8 cellular contexts compared by ENCODE assay signal in the genomic region with DNA sequence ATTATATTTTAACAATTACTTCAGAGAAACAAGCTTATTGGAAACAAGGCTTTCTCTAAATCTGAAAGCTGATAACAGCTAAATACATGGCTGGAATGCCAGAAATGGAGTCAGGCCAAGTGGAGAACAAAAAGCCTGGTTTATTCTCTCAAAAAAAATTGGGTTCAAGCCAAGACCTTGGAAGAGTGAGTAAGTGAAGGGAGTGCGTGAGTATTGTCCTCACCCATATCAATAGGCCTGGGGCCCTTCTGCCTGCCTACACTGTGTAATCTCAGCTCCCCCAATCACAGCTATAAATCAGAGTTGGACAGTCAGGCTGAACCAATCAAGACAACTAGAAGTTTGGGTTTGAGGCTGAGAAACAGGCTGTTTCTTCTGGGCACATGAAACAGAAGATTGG. TPM values are rescaled to one million over a fixed set of nuclear protein-coding genes. Genes with fewer than 3 reads are reported as not detected.
DNase-seq lines count a peak whose midpoint lies in the region; ATAC-seq, FAIRE-seq and TF ChIP-seq lines count a peak whose summit lies in the region.

No MANE protein-coding gene starts in this region.

- no peak overlapping the region for H3K4me3 Mint-ChIP-seq in activated CD8-positive, alpha-beta T cell treated with anti-CD3 and anti-CD28 coated beads, Interleukin-2, amount 10 ng/mL, durations not matched to agents 7 days and 5 days
- H3K4me3 Mint-ChIP-seq in endothelial cell (ENCODE audit: unreplicated experiment): no peak overlapping the region

- no peaks in the 10 kb centered on the region for H3K9me3 ChIP-seq in A549

- CTCF ChIA-PET in A549 (lab: Yijun Ruan, JAX): interaction anchor here (1.2 to 3.3 kb wide), 8 partner anchors 11 to 472 kb away, joined by 3 to 18 read pairs (median 6); no protein-coding TSS in a partner anchor
- CTCF ChIA-PET in activated CD8-positive, alpha-beta T cell treated with anti-CD3 and anti-CD28 coated beads, Interleukin-2, amount 10 ng/mL, durations not matched to agents 7 days and 5 days (lab: Charles Lee): interaction anchor here (0.7 to 5.0 kb wide), 18 partner anchors 12 to 641 kb away, joined by 3 to 79 read pairs (median 7); a partner anchor contains a TSS

- peak overlapping the region in 1 of 2 experiments; percentile 62; a peak in 2 of 6 replicates for H3K27ac ChIP-seq in A549

- no peak for TF ChIP-seq EP300 in A549 (IDR thresholded peaks at IDR 0.05)

- H3K4me3 ChIP-seq in A549: no peak overlapping the region
- H3K4me3 ChIP-seq in skeletal muscle cell (ENCODE audit: low read depth, low read length): no peak overlapping the region

- no peak for TF ChIP-seq CTCF in A549 (IDR thresholded peaks at IDR 0.05)
- no peak for TF ChIP-seq CTCF in endothelial cell (IDR thresholded peaks at IDR 0.05; ENCODE audit: unreplicated experiment)

- POLR2A ChIA-PET in A549 (lab: Yijun Ruan, JAX): no interaction called here
- POLR2A ChIA-PET in activated CD8-positive, alpha-beta T cell treated with anti-CD3 and anti-CD28 coated beads, Interleukin-2, amount 10 ng/mL, durations not matched to agents 7 days and 5 days (lab: Charles Lee): interaction anchor here (0.6 kb wide), 1 partner anchor 473 kb away, joined by 3 read pairs; no protein-coding TSS in a partner anchor

- H3K27me3 Mint-ChIP-seq in activated CD8-positive, alpha-beta T cell treated with anti-CD3 and anti-CD28 coated beads, Interleukin-2, amount 10 ng/mL, durations not matched to agents 7 days and 5 days (ENCODE audit: low read depth): no peaks in the 10 kb centered on the region
- peaks cover 2% of the 10 kb centered on the region for H3K27me3 Mint-ChIP-seq in endothelial cell (ENCODE audit: unreplicated experiment)

- H3K36me3 Mint-ChIP-seq in activated CD8-positive, alpha-beta T cell treated with anti-CD3 and anti-CD28 coated beads, Interleukin-2, amount 10 ng/mL, durations not matched to agents 7 days and 5 days (ENCODE audit: low read depth): peaks cover 83% of the 10 kb centered on the region
- H3K36me3 Mint-ChIP-seq in endothelial cell (ENCODE audit: low read depth, unreplicated experiment): peaks cover 11% of the 10 kb centered on the region

- ATAC-seq in A549 (peak; percentile 78 to 85; a peak in 5 of 6 replicates), Right ventricle myocardium superior (ENCODE audit: poor library complexity) (peak; percentile 78), HG02798 (IDR thresholded peaks at IDR 0.05; ENCODE audit: poor library complexity, unreplicated experiment) (no peak)
- ATAC-seq in activated CD8-positive, alpha-beta T cell treated with anti-CD3 and anti-CD28 coated beads, Interleukin-2, amount 10 ng/mL, durations not matched to agents 7 days and 5 days: no peak

- H3K4me2 ChIP-seq in A549: peak overlapping the region; percentile 65; the same call in 2 of the 3 replicates

- H3K27ac Mint-ChIP-seq in activated CD8-positive, alpha-beta T cell treated with anti-CD3 and anti-CD28 coated beads, Interleukin-2, amount 10 ng/mL, durations not matched to agents 7 days and 5 days: peak overlapping the region; percentile 56
- H3K27ac Mint-ChIP-seq in endothelial cell (ENCODE audit: unreplicated experiment): no peak overlapping the region

- H3K4me1 ChIP-seq in A549: peaks cover 19% of the 10 kb centered on the region

- intact Hi-C loops in Right ventricle myocardium superior (cut with DNase I): no loop called here

- no peak for TF ChIP-seq RAD21 in A549 (conservative IDR thresholded peaks at IDR 0.05 in 1 of 2, IDR thresholded peaks at IDR 0.05 in 1 of 2)

- WGBS in A549 (ENCODE audit: missing lambda C conversion rate): 29% methylated on average over 1 of the region's 1 CpG

- FAIRE-seq in A549 (lab: Jason Lieb, UNC): no peak

- no peak for TF ChIP-seq POLR2A in A549 (IDR thresholded peaks at IDR 0.05; ENCODE audit: low read length)

- no peaks in the 10 kb centered on the region for H3K9me3 Mint-ChIP-seq in activated CD8-positive, alpha-beta T cell treated with anti-CD3 and anti-CD28 coated beads, Interleukin-2, amount 10 ng/mL, durations not matched to agents 7 days and 5 days (ENCODE audit: insufficient read depth)
- H3K9me3 Mint-ChIP-seq in endothelial cell (ENCODE audit: unreplicated experiment): no peaks in the 10 kb centered on the region

- H3K4me1 Mint-ChIP-seq in activated CD8-positive, alpha-beta T cell treated with anti-CD3 and anti-CD28 coated beads, Interleukin-2, amount 10 ng/mL, durations not matched to agents 7 days and 5 days (ENCODE audit: low read depth): peaks cover 69% of the 10 kb centered on the region
- H3K4me1 Mint-ChIP-seq in endothelial cell (ENCODE audit: unreplicated experiment): peaks cover 14% of the 10 kb centered on the region

- DNase-seq in A549 (ENCODE audit: low read depth in 1 of 2, low spot score in 1 of 2): peak; percentile 7 to 31
- DNase-seq in HS-5 (ENCODE audit: low read depth): peak; percentile 77
- DNase-seq in activated CD8-positive, alpha-beta T cell treated with anti-CD3 and anti-CD28 coated beads, Interleukin-2, amount 10 ng/mL, durations not matched to agents 7 days and 5 days: no peak
- no peak for DNase-seq in Right ventricle myocardium superior
- peak; percentile 82 for DNase-seq in skeletal muscle cell (ENCODE audit: low read depth)
- no peak for DNase-seq in endothelial cell (ENCODE audit: low spot score)
- no peak for DNase-seq in effector CD8-positive, alpha-beta T cell (lab: John Stamatoyannopoulos, UW)

TF ChIP-seq in A549, 52 proteins besides CTCF, POLR2A, EP300 and RAD21:
- TF ChIP-seq MAFK (IDR thresholded peaks at IDR 0.05; ENCODE audit: partially characterized antibody) (no peak), KDM1A (IDR thresholded peaks at IDR 0.05; ENCODE audit: low read depth) (no peak)

RNA-seq across cellular contexts. Expression of a gene that starts 7.4 kb away (rescaled TPM):
- 14.0 and 16.7 TPM in 2 replicates for polyA plus RNA-seq in A549 (2011; rRNA removed)
- polyA plus RNA-seq in A549 (2012; cell fraction: cytosol; rRNA removed): 3.5 and 4.0 TPM in 2 replicates
- polyA plus RNA-seq in A549 (2012; cell fraction: nucleus; rRNA removed): 1.7 and 3.0 TPM in 2 replicates
- 9.0 to 11.2 TPM (median 10.2 TPM) in 3 replicates for polyA plus RNA-seq in A549 (2017; fragmentation: RNase III; extraction: RNeasy Plus Mini Kit Qiagen cat#74134 plus additional on column Dnase treatment)
- polyA minus RNA-seq in A549 (2011; rRNA and poly(A)+ RNA removed): 3.3 and 3.5 TPM in 2 replicates
- 10 to 100 TPM; 30.4 to 31.2 TPM for total RNA-seq in activated CD8-positive, alpha-beta T cell treated with anti-CD3 and anti-CD28 coated beads, Interleukin-2, amount 10 ng/mL, durations not matched to agents 7 days and 5 days
- 9.1 TPM for total RNA-seq in Right ventricle myocardium superior
- total RNA-seq in endothelial cell (ENCODE audit: unreplicated experiment): 30.9 TPM

RNA-seq across cellular contexts. Expression of a gene that starts 7.4 kb away (rescaled TPM):
- polyA plus RNA-seq in A549 (2011; rRNA removed) (3.7 and 3.8 TPM in 2 replicates), A549 (2017; fragmentation: RNase III; extraction: RNeasy Plus Mini Kit Qiagen cat#74134 plus additional on column Dnase treatment) (2.6 to 3.0 TPM (median 2.7 TPM) in 3 replicates)
- 1.1 and 1.2 TPM in 2 replicates for polyA plus RNA-seq in A549 (2012; cell fraction: cytosol; rRNA removed)
- 0.73 and 1.9 TPM in 2 replicates for polyA plus RNA-seq in A549 (2012; cell fraction: nucleus; rRNA removed)
- polyA minus RNA-seq in A549 (2011; rRNA and poly(A)+ RNA removed): 2.6 and 3.0 TPM in 2 replicates
- total RNA-seq in activated CD8-positive, alpha-beta T cell treated with anti-CD3 and anti-CD28 coated beads, Interleukin-2, amount 10 ng/mL, durations not matched to agents 7 days and 5 days: 10 to 100 TPM; 17.4 to 20.3 TPM
- total RNA-seq in Right ventricle myocardium superior (9.1 TPM), endothelial cell (ENCODE audit: unreplicated experiment) (11.3 TPM)

RNA-seq across cellular contexts. Expression of a gene that starts 37.6 kb away (rescaled TPM):
- polyA plus RNA-seq in A549 (2011; rRNA removed) (1.9 and 2.4 TPM in 2 replicates), A549 (2017; fragmentation: RNase III; extraction: RNeasy Plus Mini Kit Qiagen cat#74134 plus additional on column Dnase treatment) (0.93 to 1.1 TPM (median 0.98 TPM) in 3 replicates)
- polyA plus RNA-seq in A549 (2012; cell fraction: cytosol; rRNA removed): 0.13 and 0.22 TPM in 2 replicates
- polyA plus RNA-seq in A549 (2012; cell fraction: nucleus; rRNA removed): 0.13 and 0.44 TPM in 2 replicates
- 0.54 and 4.8 TPM in 2 replicates for polyA minus RNA-seq in A549 (2011; rRNA and poly(A)+ RNA removed)
- 10 to 100 TPM; 16.7 to 18.9 TPM for total RNA-seq in activated CD8-positive, alpha-beta T cell treated with anti-CD3 and anti-CD28 coated beads, Interleukin-2, amount 10 ng/mL, durations not matched to agents 7 days and 5 days
- total RNA-seq in Right ventricle myocardium superior (6.6 TPM), endothelial cell (ENCODE audit: unreplicated experiment) (0.36 TPM)

Comparison
In these comparisons a context has a peak if more than half of its experiments do, and no peak if none do; other contexts are left out.
1. ATAC-seq: peak in A549 (2 of 2) and Right ventricle myocardium superior (single experiment); none in activated CD8-positive, alpha-beta T cell treated with anti-CD3 and anti-CD28 coated beads, Interleukin-2, amount 10 ng/mL, durations not matched to agents 7 days and 5 days (single experiment) and HG02798 (single experiment).
2. DNase-seq: peak in A549 (2 of 2), HS-5 (single experiment) and skeletal muscle cell (single experiment); none in activated CD8-positive, alpha-beta T cell treated with anti-CD3 and anti-CD28 coated beads, Interleukin-2, amount 10 ng/mL, durations not matched to agents 7 days and 5 days (single experiment), Right ventricle myocardium superior (single experiment), endothelial cell (single experiment) and effector CD8-positive, alpha-beta T cell (single experiment).